8 cellular contexts compared by ENCODE assay signal in the genomic region with DNA sequence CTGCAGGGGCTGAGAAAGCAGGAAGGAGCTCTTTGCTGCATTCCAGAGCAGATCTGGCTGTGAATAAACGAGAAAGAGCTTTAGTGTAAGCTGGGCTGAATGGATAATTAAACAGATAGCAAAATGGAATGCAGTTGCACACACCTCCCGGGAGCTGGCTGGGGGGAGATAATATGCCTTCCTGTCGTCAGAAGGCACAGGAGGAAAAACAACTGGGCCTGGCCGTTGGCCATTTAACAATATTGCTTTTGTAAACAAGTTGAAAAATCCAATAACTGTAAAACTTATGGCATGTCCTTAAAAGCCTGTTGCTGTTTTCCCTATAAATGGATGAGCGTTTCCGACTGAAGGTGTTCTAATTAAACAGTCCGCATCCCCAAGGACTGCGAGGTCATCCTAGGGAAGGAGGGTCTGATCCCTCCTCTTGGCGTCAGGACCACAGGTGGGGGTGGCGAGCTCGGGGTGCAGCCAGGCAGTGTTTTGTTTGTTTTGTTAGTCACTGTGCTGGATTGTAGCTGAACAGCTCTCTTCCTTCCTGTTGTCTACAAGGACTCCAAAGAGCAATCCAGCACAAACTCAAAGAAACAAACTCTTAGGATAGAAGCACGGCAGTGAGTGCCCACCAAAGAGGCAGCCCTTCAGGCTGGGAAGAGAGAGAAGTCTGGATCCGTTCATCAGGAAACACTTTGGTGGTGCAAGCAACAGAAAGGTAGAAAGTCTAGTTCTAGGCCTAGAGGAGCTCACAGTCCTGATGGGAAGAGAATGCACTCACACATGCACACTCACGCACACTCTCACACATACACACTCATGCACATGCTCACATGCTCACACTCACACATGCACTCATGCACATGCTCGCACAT.
DNase-seq lines count a peak whose midpoint lies in the region; ATAC-seq and TF ChIP-seq lines count a peak whose summit lies in the region.

No MANE protein-coding gene starts in this region.

- DNase-seq in AG10803 (ENCODE audit: low read depth) = peak; percentile 55
- DNase-seq in HuH-7.5 (ENCODE audit: low spot score) = peak; percentile 86
- peak; percentile 75 to 81 for DNase-seq in cardiac fibroblast (ENCODE audit: low read depth in 2 of 2)
- DNase-seq in mesenteric fat pad (ENCODE audit: low spot score) = peak; percentile 67
- DNase-seq in NCI-H526 treated with DMSO at 0.1 percent for 48 hours (lab: John Stamatoyannopoulos, UW) = no peak
- no peak for DNase-seq in AML-193 (lab: John Stamatoyannopoulos, UW)
- no peak for DNase-seq in stimulated activated naive CD4-positive, alpha-beta T cell treated with Interleukin-2 at 50 U/mL for 16 hours (lab: John Stamatoyannopoulos, UW)

- no peaks in the 10 kb centered on the region for H3K36me3 Mint-ChIP-seq in stimulated activated memory B cell treated with anti-CD40 and anti-IgM and Interleukin-4, amounts not matched to agents 10 μg/mL and 1 μg/mL and 100 μg/mL, for 72 hours

- no peak for TF ChIP-seq CTCF in AG10803 (conservative IDR thresholded peaks at IDR 0.05; ENCODE audit: low read length)
- no peak for TF ChIP-seq CTCF in cardiac fibroblast (IDR thresholded peaks at IDR 0.05; ENCODE audit: low read depth, low read length)

- H3K4me3 ChIP-seq in AG10803 (ENCODE audit: low read length) (no peak overlapping the region), cardiac fibroblast (replicated peaks in 1 of 2; ENCODE audit: low read depth in 2 of 2, low read length in 2 of 2) (peak overlapping the region in 1 of 2 donors; percentile 9)

- ATAC-seq in stimulated activated memory B cell treated with anti-CD40 and anti-IgM and Interleukin-4, amounts not matched to agents 10 μg/mL and 1 μg/mL and 100 μg/mL, for 72 hours = no peak

- H3K4me3 Mint-ChIP-seq in stimulated activated memory B cell treated with anti-CD40 and anti-IgM and Interleukin-4, amounts not matched to agents 10 μg/mL and 1 μg/mL and 100 μg/mL, for 72 hours = no peak overlapping the region

- H3K27ac Mint-ChIP-seq in stimulated activated memory B cell treated with anti-CD40 and anti-IgM and Interleukin-4, amounts not matched to agents 10 μg/mL and 1 μg/mL and 100 μg/mL, for 72 hours = no peak overlapping the region

- H3K4me1 Mint-ChIP-seq in stimulated activated memory B cell treated with anti-CD40 and anti-IgM and Interleukin-4, amounts not matched to agents 10 μg/mL and 1 μg/mL and 100 μg/mL, for 72 hours = peaks cover 6% of the 10 kb centered on the region

- peaks cover 40% of the 10 kb centered on the region for H3K27me3 Mint-ChIP-seq in stimulated activated memory B cell treated with anti-CD40 and anti-IgM and Interleukin-4, amounts not matched to agents 10 μg/mL and 1 μg/mL and 100 μg/mL, for 72 hours

- H3K9me3 Mint-ChIP-seq in stimulated activated memory B cell treated with anti-CD40 and anti-IgM and Interleukin-4, amounts not matched to agents 10 μg/mL and 1 μg/mL and 100 μg/mL, for 72 hours = peaks cover 11% of the 10 kb centered on the region

Comparison
In these comparisons a context has a peak if more than half of its experiments do, and no peak if none do; other contexts are left out.
1. DNase-seq: peak in AG10803 (single experiment), HuH-7.5 (single experiment), cardiac fibroblast (2 of 2) and mesenteric fat pad (single experiment); none in NCI-H526 treated with DMSO at 0.1 percent for 48 hours (single experiment), AML-193 (0 of 2) and stimulated activated naive CD4-positive, alpha-beta T cell treated with Interleukin-2 at 50 U/mL for 16 hours (single experiment).